ENCODE assay signal across 15 cellular contexts in genomic region chr5:84253946-84254345, GRCh38.
DNase-seq lines count a peak whose midpoint lies in the region; TF ChIP-seq lines count a peak whose summit lies in the region.
"Had no signal": no experiment of that assay in that cellular context is flagged by ENCODE, and none has a peak within 500 bp of the region (broad histone marks: within the 10 kb centered on the region; RNA-seq: fewer than 3 reads in every experiment).

No MANE protein-coding gene starts in this region.

- no peaks in the 10 kb centered on the region for H3K4me1 ChIP-seq in mammary epithelial cell (ENCODE audit: insufficient read depth, low read length)
- H3K4me1 ChIP-seq: A549, Caco-2, HAP-1 had no signal

- no peak for TF ChIP-seq CTCF in mammary epithelial cell (conservative IDR thresholded peaks at IDR 0.05 in 1 of 2, IDR thresholded peaks at IDR 0.05 in 1 of 2; ENCODE audit: extremely low read depth in 1 of 2, insufficient read depth in 1 of 2, low read depth in 1 of 2, low read length in 2 of 2)

- H2AFZ ChIP-seq in mammary epithelial cell (ENCODE audit: low read depth, low read length) = no peak overlapping the region

- no TSS peak for BruUV-seq in mammary epithelial cell (replicated peaks; lab: Mats Ljungman, UMichigan)

- no peak overlapping the region for H3K4me2 ChIP-seq in mammary epithelial cell (ENCODE audit: insufficient read depth, low read depth, low read length)
- H3K4me2 ChIP-seq: A549 had no signal

- in situ Hi-C loops in G401 (cut with HindIII; ENCODE audit: low sequenced_read_pairs) = no loop called here
- in situ Hi-C loops in mammary epithelial cell (cut with MboI; ENCODE audit: low sequenced_read_pairs in 2 of 2) = loop anchor here (10.0 kb wide), 1 partner anchor 529 kb away; the partner anchor contains the start of gene HAPLN1 (in 2 of the 2)

- H3K9me3 ChIP-seq in mammary epithelial cell (replicated peaks; ENCODE audit: insufficient read depth, low read length) = no peaks in the 10 kb centered on the region
- H3K9me3 ChIP-seq: A549, Caco-2, HAP-1 had no signal

- dilution Hi-C loops in mammary epithelial cell (cut with HindIII; ENCODE audit: low sequenced_read_pairs) = no loop called here

- 64% methylated on average over 1 of the region's 1 CpG for WGBS in mammary epithelial cell (ENCODE audit: low coverage, missing lambda C conversion rate)

- H3K36me3 ChIP-seq in mammary epithelial cell (ENCODE audit: insufficient read depth, low read length) = no peaks in the 10 kb centered on the region
- H3K36me3 ChIP-seq: HAP-1 had no signal

- no peaks in the 10 kb centered on the region for H3K79me2 ChIP-seq in mammary epithelial cell (ENCODE audit: insufficient read depth, low read length)

- DNase-seq in G401 (ENCODE audit: low spot score) = peak; percentile 72
- DNase-seq in NCI-H446 treated with DMSO at 0.1 percent for 48 hours (lab: John Stamatoyannopoulos, UW) = peak; percentile 9
- peak; percentile 52 for DNase-seq in cerebellum (ENCODE audit: low spot score)
- no peak for DNase-seq in NCI-H526 treated with DMSO at 0.1 percent for 48 hours (lab: John Stamatoyannopoulos, UW)
- no peak for DNase-seq in COLO829 (ENCODE audit: low spot score)
- DNase-seq in mammary epithelial cell = no peak
- DNase-seq: 8988T; ACHN; Caco-2; CD4-positive, alpha-beta memory T cell; DMS53; DMS79 treated with DMSO at 0.1 percent for 48 hours; GOT3 had no signal

- H3K27me3 ChIP-seq in mammary epithelial cell (ENCODE audit: insufficient read depth, low read length) = no peaks in the 10 kb centered on the region

- no peak overlapping the region for H3K4me3 ChIP-seq in mammary epithelial cell (replicated peaks in 1 of 3; ENCODE audit: insufficient read depth in 1 of 3, low read depth in 2 of 3, low read length in 3 of 3)
- H3K4me3 ChIP-seq: A549, HAP-1 had no signal

- no peak overlapping the region for H3K9ac ChIP-seq in mammary epithelial cell (ENCODE audit: insufficient read depth, low read length)

- no peaks in the 10 kb centered on the region for H4K20me1 ChIP-seq in mammary epithelial cell (ENCODE audit: insufficient read depth, low read length)

- no peak overlapping the region for H3K27ac ChIP-seq in mammary epithelial cell (ENCODE audit: insufficient read depth, low read depth, low read length)
- H3K27ac ChIP-seq: A549 had no signal

- intact Hi-C loops in mammary epithelial cell (cut with micrococcal nuclease) = no loop called here

- CTCF ChIA-PET in mammary epithelial cell (lab: Charles Lee; ENCODE audit: low non-redundant PET) = no interaction called here

Comparison
In these comparisons a context has a peak if more than half of its experiments do, and no peak if none do; other contexts are left out.
1. DNase-seq: peak in G401 (single experiment), NCI-H446 treated with DMSO at 0.1 percent for 48 hours (single experiment) and cerebellum (single experiment); none in NCI-H526 treated with DMSO at 0.1 percent for 48 hours (single experiment), COLO829 (single experiment) and mammary epithelial cell (single experiment).